ENCODE assay signal across 12 cellular contexts in the genomic region with DNA sequence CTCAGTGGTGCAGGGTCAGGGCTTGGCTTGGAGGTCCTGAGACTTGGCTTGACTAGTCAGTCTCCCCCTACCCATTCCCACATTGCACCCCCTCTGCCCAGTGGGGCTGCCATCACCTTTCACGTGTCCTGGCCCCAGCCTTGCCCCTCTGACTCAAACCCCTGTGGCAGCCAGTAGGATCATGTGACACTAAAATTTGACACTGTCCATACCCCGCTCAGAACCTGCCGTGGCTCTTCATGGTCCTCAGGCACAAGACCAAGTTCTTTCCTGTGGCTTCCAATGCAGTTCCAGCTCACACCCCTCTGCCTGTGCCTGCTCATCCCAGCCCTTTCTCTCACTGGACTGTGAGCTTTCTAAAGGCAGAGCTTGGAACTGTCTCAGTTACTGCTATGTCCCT. TPM values are rescaled to one million over a fixed set of nuclear protein-coding genes. Genes with fewer than 3 reads are reported as not detected.
DNase-seq lines count a peak whose midpoint lies in the region; ATAC-seq, FAIRE-seq and TF ChIP-seq lines count a peak whose summit lies in the region.
"Had no signal": no experiment of that assay in that cellular context is flagged by ENCODE, and none has a peak within 500 bp of the region (broad histone marks: within the 10 kb centered on the region; RNA-seq: fewer than 3 reads in every experiment).

No MANE protein-coding gene starts in this region.

- TF ChIP-seq CTCF in CD4-positive, alpha-beta T cell (IDR thresholded peaks at IDR 0.05) = no peak
- TF ChIP-seq CTCF in K562 (IDR thresholded peaks at IDR 0.05 in 2 of 3, conservative IDR thresholded peaks at IDR 0.05 in 1 of 3; ENCODE audit: insufficient read depth in 2 of 3, low read depth in 1 of 3, low read length in 3 of 3) = no peak
- no peak for TF ChIP-seq CTCF in neural progenitor cell (IDR thresholded peaks at IDR 0.05)

- POLR2A ChIA-PET in CD4-positive, alpha-beta T cell (lab: Charles Lee) = interaction anchor here (1.3 to 1.4 kb wide), 2 partner anchors 11 to 26 kb away, joined by 5 to 9 read pairs; partner anchors contain the start of genes FAM98C and GGN
- POLR2A ChIA-PET in K562 (lab: Yijun Ruan, JAX) = interaction anchor here (1.2 to 3.8 kb wide), 2 partner anchors 9 to 11 kb away, joined by 6 to 27 read pairs; partner anchors contain the start of gene GGN

- H3K27ac Mint-ChIP-seq in CD4-positive, alpha-beta T cell = peak overlapping the region; percentile 69
- H3K27ac Mint-ChIP-seq in neural progenitor cell = no peak overlapping the region

- peaks cover 3% of the 10 kb centered on the region for H3K27me3 Mint-ChIP-seq in CD4-positive, alpha-beta T cell
- H3K27me3 Mint-ChIP-seq in neural progenitor cell (ENCODE audit: insufficient read depth, low read depth) = peaks cover 10% of the 10 kb centered on the region

- H3K36me3 ChIP-seq in HUES6 (ENCODE audit: control insufficient read depth, insufficient read depth, low read length) = peaks cover 37% of the 10 kb centered on the region
- peaks cover 59% of the 10 kb centered on the region for H3K36me3 ChIP-seq in K562 (ENCODE audit: control insufficient read depth, insufficient read depth, low read length)
- H3K36me3 ChIP-seq in neural progenitor cell = no peaks in the 10 kb centered on the region

- intact Hi-C loops in CD4-positive, alpha-beta T cell (cut with DNase I, micrococcal nuclease) = no loop called here
- intact Hi-C loops in K562 (cut with micrococcal nuclease) = no loop called here

- H3K79me2 ChIP-seq in K562 (ENCODE audit: control insufficient read depth, insufficient read depth, low read length) = peaks cover 46% of the 10 kb centered on the region
- H3K79me2 ChIP-seq in neural progenitor cell (ENCODE audit: low read depth) = peaks cover 32% of the 10 kb centered on the region

- no peak overlapping the region for H3K27ac ChIP-seq in CD4-positive, alpha-beta T cell (ENCODE audit: low read depth, low read length)
- no peak overlapping the region for H3K27ac ChIP-seq in HUES6 (ENCODE audit: low read depth, low read length)
- no peak overlapping the region for H3K27ac ChIP-seq in K562 (ENCODE audit: extremely low read depth, low read depth, low read length)
- H3K27ac ChIP-seq in neural progenitor cell = no peak overlapping the region
- H3K27ac ChIP-seq: HL-60 had no signal

- H3K9ac ChIP-seq in HUES6 (ENCODE audit: low read length) (no peak overlapping the region), K562 (ENCODE audit: insufficient read depth in 1 of 2, low read depth in 2 of 2, low read length in 2 of 2) (peak overlapping the region; percentile 93 to 98; a peak in 2 of 4 replicates), neural progenitor cell (no peak overlapping the region)

- H3K4me3 Mint-ChIP-seq in CD4-positive, alpha-beta T cell = peak overlapping the region; percentile 78
- peak overlapping the region; percentile 96 for H3K4me3 Mint-ChIP-seq in neural progenitor cell

- TF ChIP-seq EP300 in K562 (IDR thresholded peaks at IDR 0.05; ENCODE audit: low read length) = no peak

- no peak for ATAC-seq in CD4-positive, alpha-beta T cell (ENCODE audit: poor library complexity)
- no peak for ATAC-seq in K562
- ATAC-seq in GM21717 (IDR thresholded peaks at IDR 0.05; ENCODE audit: unreplicated experiment) = no peak

- H3K36me3 Mint-ChIP-seq in CD4-positive, alpha-beta T cell (ENCODE audit: low read depth) = peaks cover 63% of the 10 kb centered on the region
- peaks cover 9% of the 10 kb centered on the region for H3K36me3 Mint-ChIP-seq in neural progenitor cell

- H3K4me2 ChIP-seq in K562 (ENCODE audit: insufficient read depth, low read length) (no peak overlapping the region; the same call in 1 of the 2 replicates), neural progenitor cell (no peak overlapping the region)

- H3K4me3 ChIP-seq in HUES6 (ENCODE audit: low read depth, low read length) (0 out of 2 replicates have a peak overlapping the region, but pooled peaks have one; percentile 0), K562 (peak overlapping the region; percentile 88; the same call in 1 of the 2 replicates), neural progenitor cell (no peak overlapping the region)

- H3K9me3 ChIP-seq in CD4-positive, alpha-beta T cell (ENCODE audit: control insufficient read depth, low read length) = no peaks in the 10 kb centered on the region
- H3K9me3 ChIP-seq in HUES6 (ENCODE audit: control insufficient read depth, insufficient read depth, low read depth, low read length) (no peaks in the 10 kb centered on the region), K562 (replicated peaks; ENCODE audit: control insufficient read depth, insufficient read depth, low read depth, low read length) (no peaks in the 10 kb centered on the region; the same call in 1 of the 2 replicates), neural progenitor cell (ENCODE audit: low read depth) (no peaks in the 10 kb centered on the region)

- no peaks in the 10 kb centered on the region for H3K27me3 ChIP-seq in CD4-positive, alpha-beta T cell (ENCODE audit: control insufficient read depth, insufficient read depth, low read length)
- no peaks in the 10 kb centered on the region for H3K27me3 ChIP-seq in HUES6 (ENCODE audit: control insufficient read depth, insufficient read depth, low read length)
- no peaks in the 10 kb centered on the region for H3K27me3 ChIP-seq in K562 (ENCODE audit: control insufficient read depth in 2 of 2, insufficient read depth in 2 of 2, low read length in 2 of 2)
- H3K27me3 ChIP-seq in neural progenitor cell = peaks cover 9% of the 10 kb centered on the region

- H4K20me1 ChIP-seq in K562 (replicated peaks; ENCODE audit: control insufficient read depth, insufficient read depth, low read length) (peaks cover 16% of the 10 kb centered on the region), neural progenitor cell (ENCODE audit: low read depth) (peaks cover 20% of the 10 kb centered on the region)

- in situ Hi-C loops in K562 (cut with MboI) = no loop called here

- FAIRE-seq in K562 (lab: Jason Lieb, UNC) = no peak
- FAIRE-seq: RCC 7860 had no signal

- H2AFZ ChIP-seq in K562 (ENCODE audit: low read depth, low read length) = no peak overlapping the region
- H2AFZ ChIP-seq in neural progenitor cell (replicated peaks) = no peak overlapping the region

- CTCF ChIA-PET in CD4-positive, alpha-beta T cell (lab: Charles Lee) = no interaction called here
- CTCF ChIA-PET in K562 (lab: Yijun Ruan, JAX; ENCODE audit: low intra/inter-chr PET ratio) = no interaction called here

- no TSS peak for BruUV-seq in K562 (replicated peaks; lab: Mats Ljungman, UMichigan)

- no peak for TF ChIP-seq POLR2A in K562 (conservative IDR thresholded peaks at IDR 0.05)

- no peak for DNase-seq in CD4-positive, alpha-beta T cell
- DNase-seq in K562 (ENCODE audit: extremely low read depth in 1 of 4, low spot score in 3 of 4) (no peak), neural progenitor cell (ENCODE audit: low spot score) (no peak), COR-L47 (lab: John Stamatoyannopoulos, UW) (no peak), NCI-H524 treated with DMSO at 0.1 percent for 48 hours (lab: John Stamatoyannopoulos, UW) (no peak)
- DNase-seq: activated CD4-positive, alpha-beta T cell treated with anti-CD3 and anti-CD28 coated beads, Interleukin-2, amount 50 U/mL, for 4 hours; central memory CD4-positive, alpha-beta T cell; NCI-H1694 treated with DMSO at 0.1 percent for 48 hours had no signal

- TF ChIP-seq RAD21 in K562 (CRISPR knock-in tag; conservative IDR thresholded peaks at IDR 0.05 in 1 of 2, IDR thresholded peaks at IDR 0.05 in 1 of 2) = no peak

- peaks cover 7% of the 10 kb centered on the region for H3F3A ChIP-seq in neural progenitor cell (ENCODE audit: low read depth)

- H3K4me1 Mint-ChIP-seq in CD4-positive, alpha-beta T cell (ENCODE audit: low read depth) = peaks cover 30% of the 10 kb centered on the region
- peaks cover 22% of the 10 kb centered on the region for H3K4me1 Mint-ChIP-seq in neural progenitor cell

- 88% methylated on average over 3 of the region's 3 CpGs for WGBS in K562 (ENCODE audit: insufficient coverage, low coverage, missing lambda C conversion rate)

- no peaks in the 10 kb centered on the region for H3K9me3 Mint-ChIP-seq in CD4-positive, alpha-beta T cell
- no peaks in the 10 kb centered on the region for H3K9me3 Mint-ChIP-seq in neural progenitor cell

- H3K9me1 ChIP-seq in K562 (ENCODE audit: control insufficient read depth, insufficient read depth, low read length) = no peaks in the 10 kb centered on the region

- 0 out of 2 replicates have a peak, but pooled peaks cover 5% of the 10 kb centered on the region for H3K4me1 ChIP-seq in HUES6 (ENCODE audit: control insufficient read depth, insufficient read depth, low read length)
- H3K4me1 ChIP-seq in K562 (replicated peaks in 1 of 2; ENCODE audit: control insufficient read depth in 2 of 2, insufficient read depth in 2 of 2, low read length in 2 of 2) = peaks cover 4 to 13% of the 10 kb centered on the region in 2 experiments; a peak in 4 of 5 replicates
- H3K4me1 ChIP-seq in neural progenitor cell = peaks cover 11% of the 10 kb centered on the region

RNA-seq across cellular contexts. Expression of gene PSMD8, which starts 2.2 kb away (rescaled TPM):
- total RNA-seq in CD4-positive, alpha-beta T cell = 10 to 100 TPM; 61.2 to 64.4 TPM
- 76.7 and 164 TPM in 2 replicates for total RNA-seq in K562 (2011; cell fraction: chromatin; rRNA removed; ENCODE audit: low replicate concordance)
- 169 and 187 TPM in 2 replicates for total RNA-seq in K562 (2011; cell fraction: nucleolus; rRNA removed)
- 126 and 134 TPM in 2 replicates for total RNA-seq in K562 (2011; cell fraction: nucleoplasm; rRNA removed)
- 379 and 498 TPM in 2 replicates for total RNA-seq in K562 (2014; rRNA removed)
- 222 and 257 TPM in 2 replicates for total RNA-seq in K562 (2014; rRNA removed; fragmentation: Illumina TruSeq; extraction: Trizol)
- 315 and 317 TPM in 2 replicates for total RNA-seq in K562 (2015; rRNA removed; fragmentation: Illumina TruSeq; extraction: Trizol)
- total RNA-seq in K562 (2021) = 304 and 317 TPM in 2 replicates
- 561 and 583 TPM in 2 replicates for polyA plus RNA-seq in K562 (2011; rRNA removed)
- polyA plus RNA-seq in K562 (2011; cell fraction: cytosol; rRNA removed) = 760 and 1,382 TPM in 2 replicates
- polyA plus RNA-seq in K562 (2011; cell fraction: nucleus; rRNA removed) = 215 and 238 TPM in 2 replicates
- 347 and 565 TPM in 2 replicates for polyA plus RNA-seq in K562 (2012)
- polyA plus RNA-seq in K562 (2014; fragmentation: Illumina TruSeq; extraction: Trizol) = 377 and 397 TPM in 2 replicates
- 100 to 1,000 TPM; 130 to 244 TPM for polyA plus RNA-seq in K562 (2014; fragmentation: Nextera tagmentation; extraction: Ambion mirVana)
- 372 and 502 TPM in 2 replicates for polyA plus RNA-seq in K562 (2014; rRNA removed)
- polyA minus RNA-seq in K562 (2011; rRNA and poly(A)+ RNA removed) = 222 and 326 TPM in 2 replicates
- 135 and 197 TPM in 2 replicates for polyA minus RNA-seq in K562 (2011; cell fraction: cytosol; rRNA and poly(A)+ RNA removed)
- 64.9 and 72.1 TPM in 2 replicates for polyA minus RNA-seq in K562 (2011; cell fraction: nucleus; rRNA and poly(A)+ RNA removed)
- 119 and 196 TPM in 2 replicates for total RNA-seq in neural progenitor cell (ENCODE audit: low replicate concordance)

RNA-seq across cellular contexts. Expression of gene GGN, which starts 11.3 kb away (rescaled TPM):
- under 1 TPM; 0.17 to 0.19 TPM for total RNA-seq in CD4-positive, alpha-beta T cell
- 0.12 TPM in 1 of 2 replicates, not detected in the other for total RNA-seq in K562 (2011; cell fraction: chromatin; rRNA removed; ENCODE audit: low replicate concordance)
- 0.50 TPM in 1 of 2 replicates, not detected in the other for total RNA-seq in K562 (2011; cell fraction: nucleolus; rRNA removed)
- total RNA-seq in K562 (2011; cell fraction: nucleoplasm; rRNA removed) = 0.15 TPM in 1 of 2 replicates, not detected in the other
- not detected in 2 replicates for total RNA-seq in K562 (2014; rRNA removed)
- total RNA-seq in K562 (2014; rRNA removed; fragmentation: Illumina TruSeq; extraction: Trizol) = not detected in 2 replicates
- total RNA-seq in K562 (2015; rRNA removed; fragmentation: Illumina TruSeq; extraction: Trizol) = not detected in 2 replicates
- total RNA-seq in K562 (2021) = 0.25 and 0.33 TPM in 2 replicates
- 0.12 TPM in 1 of 2 replicates, not detected in the other for polyA plus RNA-seq in K562 (2011; rRNA removed)
- polyA plus RNA-seq in K562 (2011; cell fraction: cytosol; rRNA removed) = 0.03 and 0.04 TPM in 2 replicates
- 0.46 and 0.63 TPM in 2 replicates for polyA plus RNA-seq in K562 (2011; cell fraction: nucleus; rRNA removed)
- 0.52 and 0.94 TPM in 2 replicates for polyA plus RNA-seq in K562 (2012)
- not detected in 2 replicates for polyA plus RNA-seq in K562 (2014; fragmentation: Illumina TruSeq; extraction: Trizol)
- polyA plus RNA-seq in K562 (2014; fragmentation: Nextera tagmentation; extraction: Ambion mirVana) = not detected
- 0.15 and 0.16 TPM in 2 replicates for polyA plus RNA-seq in K562 (2014; rRNA removed)
- not detected in 2 replicates for polyA minus RNA-seq in K562 (2011; rRNA and poly(A)+ RNA removed)
- not detected in 2 replicates for polyA minus RNA-seq in K562 (2011; cell fraction: cytosol; rRNA and poly(A)+ RNA removed)
- 0.54 TPM in 1 of 2 replicates, not detected in the other for polyA minus RNA-seq in K562 (2011; cell fraction: nucleus; rRNA and poly(A)+ RNA removed)
- 1.0 TPM in 1 of 2 replicates, not detected in the other for total RNA-seq in neural progenitor cell (ENCODE audit: low replicate concordance)

RNA-seq across cellular contexts. Expression of gene SPRED3, which starts 11.9 kb away (rescaled TPM):
- 1 to 10 TPM; 1.6 to 1.7 TPM for total RNA-seq in CD4-positive, alpha-beta T cell
- total RNA-seq in K562 (2011; cell fraction: chromatin; rRNA removed; ENCODE audit: low replicate concordance) = 7.2 and 10.1 TPM in 2 replicates
- total RNA-seq in K562 (2011; cell fraction: nucleolus; rRNA removed) = 3.6 and 6.3 TPM in 2 replicates
- 4.3 and 11.0 TPM in 2 replicates for total RNA-seq in K562 (2011; cell fraction: nucleoplasm; rRNA removed)
- total RNA-seq in K562 (2014; rRNA removed) (0.05 and 0.41 TPM in 2 replicates), K562 (2014; rRNA removed; fragmentation: Illumina TruSeq; extraction: Trizol) (0.32 and 0.36 TPM in 2 replicates), K562 (2015; rRNA removed; fragmentation: Illumina TruSeq; extraction: Trizol) (0.15 and 0.25 TPM in 2 replicates), K562 (2021) (0.81 and 0.95 TPM in 2 replicates), neural progenitor cell (ENCODE audit: low replicate concordance) (0.99 and 4.6 TPM in 2 replicates)
- polyA plus RNA-seq in K562 (2011; rRNA removed) (0.47 and 0.62 TPM in 2 replicates), K562 (2014; fragmentation: Illumina TruSeq; extraction: Trizol) (0.30 and 0.89 TPM in 2 replicates), K562 (2014; fragmentation: Nextera tagmentation; extraction: Ambion mirVana) (under 1 TPM; 0.21 to 0.25 TPM), K562 (2014; rRNA removed) (0.63 and 1.3 TPM in 2 replicates)
- polyA plus RNA-seq in K562 (2011; cell fraction: cytosol; rRNA removed) = 0.57 and 0.58 TPM in 2 replicates
- polyA plus RNA-seq in K562 (2011; cell fraction: nucleus; rRNA removed) = 3.0 and 4.3 TPM in 2 replicates
- 0.70 and 3.0 TPM in 2 replicates for polyA plus RNA-seq in K562 (2012)
- polyA minus RNA-seq in K562 (2011; rRNA and poly(A)+ RNA removed) = 0.03 and 0.39 TPM in 2 replicates
- polyA minus RNA-seq in K562 (2011; cell fraction: cytosol; rRNA and poly(A)+ RNA removed) = not detected in 2 replicates
- 0.89 and 1.3 TPM in 2 replicates for polyA minus RNA-seq in K562 (2011; cell fraction: nucleus; rRNA and poly(A)+ RNA removed)

RNA-seq across cellular contexts. Expression of gene FAM98C, which starts 26.3 kb away (rescaled TPM):
- 10 to 100 TPM; 33.2 to 36.1 TPM for total RNA-seq in CD4-positive, alpha-beta T cell
- 20.3 and 72.0 TPM in 2 replicates for total RNA-seq in K562 (2011; cell fraction: chromatin; rRNA removed; ENCODE audit: low replicate concordance)
- total RNA-seq in K562 (2011; cell fraction: nucleolus; rRNA removed) = 76.2 and 91.1 TPM in 2 replicates
- 41.2 and 45.5 TPM in 2 replicates for total RNA-seq in K562 (2011; cell fraction: nucleoplasm; rRNA removed)
- total RNA-seq in K562 (2014; rRNA removed) = 28.3 and 31.2 TPM in 2 replicates
- total RNA-seq in K562 (2014; rRNA removed; fragmentation: Illumina TruSeq; extraction: Trizol) = 6.8 and 7.2 TPM in 2 replicates
- 12.6 and 13.7 TPM in 2 replicates for total RNA-seq in K562 (2015; rRNA removed; fragmentation: Illumina TruSeq; extraction: Trizol)
- total RNA-seq in K562 (2021) = 26.0 and 26.7 TPM in 2 replicates
- 16.0 and 22.7 TPM in 2 replicates for polyA plus RNA-seq in K562 (2011; rRNA removed)
- polyA plus RNA-seq in K562 (2011; cell fraction: cytosol; rRNA removed) = 25.2 and 53.5 TPM in 2 replicates
- polyA plus RNA-seq in K562 (2011; cell fraction: nucleus; rRNA removed) = 72.4 and 115 TPM in 2 replicates
- polyA plus RNA-seq in K562 (2012) = 18.2 and 37.7 TPM in 2 replicates
- polyA plus RNA-seq in K562 (2014; fragmentation: Illumina TruSeq; extraction: Trizol) = 9.6 and 13.1 TPM in 2 replicates
- 1 to 10 TPM; 1.7 to 4.3 TPM for polyA plus RNA-seq in K562 (2014; fragmentation: Nextera tagmentation; extraction: Ambion mirVana)
- 40.8 and 43.8 TPM in 2 replicates for polyA plus RNA-seq in K562 (2014; rRNA removed)
- 3.4 and 5.0 TPM in 2 replicates for polyA minus RNA-seq in K562 (2011; rRNA and poly(A)+ RNA removed)
- polyA minus RNA-seq in K562 (2011; cell fraction: cytosol; rRNA and poly(A)+ RNA removed) = 17.2 and 20.5 TPM in 2 replicates
- polyA minus RNA-seq in K562 (2011; cell fraction: nucleus; rRNA and poly(A)+ RNA removed) = 17.5 and 23.6 TPM in 2 replicates
- total RNA-seq in neural progenitor cell (ENCODE audit: low replicate concordance) = 3.5 and 13.2 TPM in 2 replicates

RNA-seq across cellular contexts. Expression of gene CATSPERG, which starts 40.9 kb away (rescaled TPM):
- 1 to 10 TPM; 8.0 to 9.6 TPM for total RNA-seq in CD4-positive, alpha-beta T cell
- total RNA-seq in K562 (2011; cell fraction: chromatin; rRNA removed; ENCODE audit: low replicate concordance) = 13.9 and 31.7 TPM in 2 replicates
- 19.7 and 20.7 TPM in 2 replicates for total RNA-seq in K562 (2011; cell fraction: nucleolus; rRNA removed)
- total RNA-seq in K562 (2011; cell fraction: nucleoplasm; rRNA removed) = 21.0 and 26.9 TPM in 2 replicates
- 0.37 TPM in 1 of 2 replicates, not detected in the other for total RNA-seq in K562 (2014; rRNA removed)
- 0.41 and 0.58 TPM in 2 replicates for total RNA-seq in K562 (2014; rRNA removed; fragmentation: Illumina TruSeq; extraction: Trizol)
- 0.72 and 0.76 TPM in 2 replicates for total RNA-seq in K562 (2015; rRNA removed; fragmentation: Illumina TruSeq; extraction: Trizol)
- 1.8 and 2.2 TPM in 2 replicates for total RNA-seq in K562 (2021)
- 0.56 and 1.0 TPM in 2 replicates for polyA plus RNA-seq in K562 (2011; rRNA removed)
- polyA plus RNA-seq in K562 (2011; cell fraction: cytosol; rRNA removed) = 0.27 and 0.46 TPM in 2 replicates
- 3.2 and 3.3 TPM in 2 replicates for polyA plus RNA-seq in K562 (2011; cell fraction: nucleus; rRNA removed)
- 0.55 and 0.90 TPM in 2 replicates for polyA plus RNA-seq in K562 (2012)
- polyA plus RNA-seq in K562 (2014; fragmentation: Illumina TruSeq; extraction: Trizol) = 0.15 and 0.30 TPM in 2 replicates
- under 1 TPM in 1 of 2 experiments, not detected in 1; 0.07 TPM for polyA plus RNA-seq in K562 (2014; fragmentation: Nextera tagmentation; extraction: Ambion mirVana)
- polyA plus RNA-seq in K562 (2014; rRNA removed) = 0.97 and 1.1 TPM in 2 replicates
- polyA minus RNA-seq in K562 (2011; rRNA and poly(A)+ RNA removed) = 1.3 and 1.6 TPM in 2 replicates
- 0.95 and 1.5 TPM in 2 replicates for polyA minus RNA-seq in K562 (2011; cell fraction: cytosol; rRNA and poly(A)+ RNA removed)
- polyA minus RNA-seq in K562 (2011; cell fraction: nucleus; rRNA and poly(A)+ RNA removed) = 3.6 and 4.6 TPM in 2 replicates
- total RNA-seq in neural progenitor cell (ENCODE audit: low replicate concordance) = 1.4 and 5.5 TPM in 2 replicates

Comparison
In these comparisons a context has a peak if more than half of its experiments do, and no peak if none do; other contexts are left out.
1. H3K9ac ChIP-seq: peak in K562 (2 of 2); none in HUES6 (single experiment) and neural progenitor cell (single experiment).